Comparison of ENCODE assay signal across 2 cellular contexts in genomic region chr14:100994082-100994481, GRCh38.
TF ChIP-seq lines count a peak whose summit lies in the region.

No MANE protein-coding gene starts in this region.

TF ChIP-seq in A549, 52 proteins besides CTCF, POLR2A, EP300 and RAD21:
- TF ChIP-seq EHF (CRISPR knock-in tag; IDR thresholded peaks at IDR 0.05): no peak
- TF ChIP-seq JUNB (IDR thresholded peaks at IDR 0.05): peak; percentile 44; the same call in 1 of the 2 replicates
- no peak for TF ChIP-seq ZNF302 (CRISPR knock-in tag; IDR thresholded peaks at IDR 0.05)
- no peak for TF ChIP-seq SMC3 (IDR thresholded peaks at IDR 0.05)
- no peak for TF ChIP-seq ESRRA (IDR thresholded peaks at IDR 0.05; ENCODE audit: borderline replicate concordance, low read length)
- 0 out of 2 replicates have a peak, but pooled peaks have one; percentile 37 for TF ChIP-seq FOSL2 (IDR thresholded peaks at IDR 0.05)
- TF ChIP-seq FOSL2 (CRISPR knock-in tag; IDR thresholded peaks at IDR 0.05): peak; percentile 65
- no peak for TF ChIP-seq USF2 (IDR thresholded peaks at IDR 0.05)
- no peak for TF ChIP-seq POLR2AphosphoS2 (conservative IDR thresholded peaks at IDR 0.05; ENCODE audit: low read length)
- TF ChIP-seq HDAC2 (IDR thresholded peaks at IDR 0.05): no peak

TF ChIP-seq in HCT116, 20 proteins besides CTCF, POLR2A, EP300 and RAD21:
- no peak for TF ChIP-seq EZH2phosphoT487 (IDR thresholded peaks at IDR 0.05; ENCODE audit: borderline replicate concordance)
- TF ChIP-seq ZNF274 (IDR thresholded peaks at IDR 0.05; ENCODE audit: low read depth, low read length): no peak
- no peak for TF ChIP-seq CEBPB (IDR thresholded peaks at IDR 0.05; ENCODE audit: low read depth)
- TF ChIP-seq EGR1 (IDR thresholded peaks at IDR 0.05; ENCODE audit: low read depth): no peak
- no peak for TF ChIP-seq ZBTB33 (IDR thresholded peaks at IDR 0.05; ENCODE audit: extremely low read depth, insufficient replicate concordance, low read length)
- TF ChIP-seq REST (IDR thresholded peaks at IDR 0.05; ENCODE audit: low read depth): no peak
- TF ChIP-seq ZFX (IDR thresholded peaks at IDR 0.05): no peak
- TF ChIP-seq SIN3A (IDR thresholded peaks at IDR 0.05; ENCODE audit: low read depth): no peak
- peak; percentile 68 for TF ChIP-seq SP1 (IDR thresholded peaks at IDR 0.05; ENCODE audit: low read depth)
- TF ChIP-seq TCF7L2 (IDR thresholded peaks at IDR 0.05; ENCODE audit: borderline replicate concordance, extremely low read depth, insufficient read depth, insufficient read length): no peak
- TF ChIP-seq CBX3 (IDR thresholded peaks at IDR 0.05; ENCODE audit: low read depth): peak; percentile 54; the same call in 1 of the 2 replicates
- TF ChIP-seq JUND (IDR thresholded peaks at IDR 0.05): peak; percentile 87
- TF ChIP-seq FOSL1 (IDR thresholded peaks at IDR 0.05; ENCODE audit: low read depth): peak; percentile 95
- TF ChIP-seq YY1 (IDR thresholded peaks at IDR 0.05; ENCODE audit: extremely low read depth, insufficient replicate concordance, low read depth, low read length): no peak
